8 cellular contexts compared by ENCODE assay signal in genomic region chr7:87219545-87220025, GRCh38. TPM values are rescaled to one million over a fixed set of nuclear protein-coding genes. Genes with fewer than 3 reads are reported as not detected.
DNase-seq lines count a peak whose midpoint lies in the region; ATAC-seq, FAIRE-seq and TF ChIP-seq lines count a peak whose summit lies in the region.

TSS of gene TMEM243 (minus strand) at chr7:87219732. CDS start at chr7:87219503, 229 bp downstream.

- H3K4me3 ChIP-seq in A549, result peak within 1 kb of the TSS; percentile 99
- peak within 1 kb of the TSS; percentile 60 to 99 (median 90) for H3K4me3 ChIP-seq in dorsolateral prefrontal cortex
- H3K4me3 ChIP-seq in lower lobe of right lung, result peak within 1 kb of the TSS; percentile 92

- TF ChIP-seq EP300 in A549 (IDR thresholded peaks at IDR 0.05), result no peak

- no peaks in the 10 kb centered on the region for H3K9me3 ChIP-seq in A549
- H3K9me3 ChIP-seq in lower lobe of right lung, result no peaks in the 10 kb centered on the region

- FAIRE-seq in A549 (lab: Jason Lieb, UNC), result no peak

- H3K27ac ChIP-seq in A549, result peak within 1 kb of the TSS; percentile 67 to 86
- H3K27ac ChIP-seq in dorsolateral prefrontal cortex, result peak within 1 kb of the TSS; percentile 28 to 90 (median 80)
- H3K27ac ChIP-seq in lower lobe of right lung, result peak within 1 kb of the TSS; percentile 93

- WGBS in A549 (ENCODE audit: missing lambda C conversion rate), result 2% methylated on average over 26 of the region's 41 CpGs

- TF ChIP-seq CTCF in A549 (IDR thresholded peaks at IDR 0.05), result no peak
- TF ChIP-seq CTCF in dorsolateral prefrontal cortex (IDR thresholded peaks at IDR 0.05 in 54 of 56, conservative IDR thresholded peaks at IDR 0.05 in 2 of 56; ENCODE audit: low read depth in 1 of 56, partially characterized antibody in 56 of 56), result peak in 15 of 56 donors; percentile 10 to 44 (median 29)
- peak; percentile 34 for TF ChIP-seq CTCF in lower lobe of right lung (IDR thresholded peaks at IDR 0.05)

- intact Hi-C loops in dorsolateral prefrontal cortex (cut with DNase I) (loop anchor here (1.0 to 10.0 kb wide), 3 partner anchors 66 to 165 kb away; partner anchors contain the start of genes DMTF1 (in 1 of the 2) and ELAPOR2 (in 1 of the 2)), lower lobe of right lung (cut with DNase I) (no loop called here)

- no peaks in the 10 kb centered on the region for H3K27me3 ChIP-seq in dorsolateral prefrontal cortex
- no peaks in the 10 kb centered on the region for H3K27me3 ChIP-seq in lower lobe of right lung (ENCODE audit: low read depth)

- ATAC-seq in A549 (peak; percentile 63 to 86), GM18511 (IDR thresholded peaks at IDR 0.05; ENCODE audit: unreplicated experiment) (peak; percentile 54), HG03025 (IDR thresholded peaks at IDR 0.05; ENCODE audit: low FRiP score, unreplicated experiment) (peak; percentile 53), lower lobe of right lung (peak; percentile 85 to 90)

- CTCF ChIA-PET in A549 (lab: Yijun Ruan, JAX), result interaction anchor here (4.0 kb wide), 1 partner anchor 17 kb away, joined by 20 read pairs; no protein-coding TSS in a partner anchor

- H3K36me3 ChIP-seq in lower lobe of right lung, result peaks cover 4% of the 10 kb centered on the region

- POLR2A ChIA-PET in A549 (lab: Yijun Ruan, JAX), result interaction anchor here (2.9 kb wide), 1 partner anchor 67 kb away, joined by 24 read pairs; the partner anchor contains the start of gene DMTF1

- no peak for TF ChIP-seq RAD21 in A549 (conservative IDR thresholded peaks at IDR 0.05 in 1 of 2, IDR thresholded peaks at IDR 0.05 in 1 of 2)

- peak; percentile 51 to 53 for DNase-seq in A549 (ENCODE audit: low read depth in 1 of 2, low spot score in 1 of 2)
- peak; percentile 23 for DNase-seq in NCI-H524 treated with DMSO at 0.1 percent for 48 hours (lab: John Stamatoyannopoulos, UW)
- peak; percentile 84 to 88 for DNase-seq in activated CD4-positive, alpha-beta T cell treated with anti-CD3 and anti-CD28 coated beads, Interleukin-2, amount 50 U/mL, for 4 hours
- peak; percentile 35 to 81 (median 57) for DNase-seq in dorsolateral prefrontal cortex
- peak; percentile 93 for DNase-seq in lower lobe of right lung
- DNase-seq in stimulated activated CD4-positive, alpha-beta T cell treated with anti-CD3 and anti-CD28 coated beads, TNF-alpha, amount 100 ng/mL, for 4 hours (ENCODE audit: low read depth in 3 of 3), result peak; percentile 61 to 81 (median 79)

- peaks cover 11% of the 10 kb centered on the region for H3K4me1 ChIP-seq in A549
- H3K4me1 ChIP-seq in lower lobe of right lung, result peaks cover 38% of the 10 kb centered on the region

- peak; percentile 32 for TF ChIP-seq POLR2A in A549 (IDR thresholded peaks at IDR 0.05; ENCODE audit: low read length)

- peak within 1 kb of the TSS; percentile 77 for H3K4me2 ChIP-seq in A549

TF ChIP-seq in A549, 52 proteins besides CTCF, POLR2A, EP300 and RAD21:
- TF ChIP-seq HOXA7 (CRISPR knock-in tag; IDR thresholded peaks at IDR 0.05) (no peak), MAX (IDR thresholded peaks at IDR 0.05) (peak; percentile 76), MYC (IDR thresholded peaks at IDR 0.05; ENCODE audit: borderline replicate concordance, low read length) (peak; percentile 70; the same call in 1 of the 2 replicates)

RNA-seq across cellular contexts. Expression of gene TMEM243, which starts in this region (rescaled TPM):
- polyA plus RNA-seq in A549 (2011; rRNA removed) (35.0 and 36.1 TPM in 2 replicates), A549 (2017; fragmentation: RNase III; extraction: RNeasy Plus Mini Kit Qiagen cat#74134 plus additional on column Dnase treatment) (19.4 to 23.7 TPM (median 23.0 TPM) in 3 replicates)
- polyA plus RNA-seq in A549 (2012; cell fraction: cytosol; rRNA removed), result 16.5 and 17.6 TPM in 2 replicates
- 11.7 and 15.6 TPM in 2 replicates for polyA plus RNA-seq in A549 (2012; cell fraction: nucleus; rRNA removed)
- 9.4 and 13.4 TPM in 2 replicates for polyA minus RNA-seq in A549 (2011; rRNA and poly(A)+ RNA removed)
- total RNA-seq in dorsolateral prefrontal cortex (10 to 100 TPM in 119 of 120 experiments, 1 to 10 TPM in 1; 9.4 to 33.2 (median 21.5) TPM), lower lobe of right lung (115 TPM)

Comparison
In these comparisons a context has a peak if more than half of its experiments do, and no peak if none do; other contexts are left out.
1. Peak in every context shown above with its lines: DNase-seq, ATAC-seq, H3K4me3 ChIP-seq and H3K27ac ChIP-seq.
2. DNase-seq: peak in every context shown above with its lines; median percentile 93 in lower lobe of right lung; 86 in activated CD4-positive, alpha-beta T cell treated with anti-CD3 and anti-CD28 coated beads, Interleukin-2, amount 50 U/mL, for 4 hours; 79 in stimulated activated CD4-positive, alpha-beta T cell treated with anti-CD3 and anti-CD28 coated beads, TNF-alpha, amount 100 ng/mL, for 4 hours; 57 in dorsolateral prefrontal cortex; 52 in A549; 23 in NCI-H524 treated with DMSO at 0.1 percent for 48 hours.